16 cellular contexts compared by ENCODE assay signal in genomic region chr3:152083058-152083457, GRCh38.
"Had no signal": no experiment of that assay in that cellular context is flagged by ENCODE, and none has a peak within 500 bp of the region (broad histone marks: within the 10 kb centered on the region; RNA-seq: fewer than 3 reads in every experiment).

No MANE protein-coding gene starts in this region.

- H3K9ac ChIP-seq: parathyroid adenoma had no signal

- H3K9me3 ChIP-seq: heart right ventricle, thyroid gland had no signal

- H2AFZ ChIP-seq: parathyroid adenoma had no signal

- H3K4me1 Mint-ChIP-seq: activated naive CD4-positive, alpha-beta T cell treated with anti-CD3 and anti-CD28 coated beads, Interleukin-2, amount 10 ng/mL, durations not matched to agents 7 days and 5 days; nephron had no signal

- H3K79me2 ChIP-seq: parathyroid adenoma had no signal

- H3K4me1 ChIP-seq: heart right ventricle, parathyroid adenoma, thyroid gland had no signal

- H3K36me3 ChIP-seq: heart right ventricle, thyroid gland had no signal

- H3K27me3 ChIP-seq: heart right ventricle, thyroid gland had no signal

- H3K27ac ChIP-seq: coronary artery, heart right ventricle, parathyroid adenoma, thyroid gland had no signal

- DNase-seq: activated CD4-positive, alpha-beta T cell treated with anti-CD3 and anti-CD28 coated beads for 48 hours; activated CD8-positive, alpha-beta memory T cell treated with anti-CD3 and anti-CD28 coated beads, Interleukin-2, amount 50 U/mL, for 48 hours; activated CD8-positive, alpha-beta T cell treated with anti-CD3 and anti-CD28 coated beads, Interleukin-2, amount 10 ng/mL, durations not matched to agents 7 days and 5 days; activated naive CD4-positive, alpha-beta T cell treated with anti-CD3 and anti-CD28 coated beads, Interleukin-2, amount 10 ng/mL, durations not matched to agents 7 days and 5 days; central memory CD4-positive, alpha-beta T cell; effector CD8-positive, alpha-beta T cell; heart right ventricle; mesendoderm; stimulated activated CD4-positive, alpha-beta T cell treated with anti-CD3 and anti-CD28 coated beads, Interleukin-15, amount 100 ng/mL, for 24 hours; stimulated activated CD4-positive, alpha-beta T cell treated with anti-CD3 and anti-CD28 coated beads, Interleukin-4, amount 100 ng/mL, for 24 hours; T1000; thyroid gland had no signal

- ATAC-seq: activated CD8-positive, alpha-beta T cell treated with anti-CD3 and anti-CD28 coated beads, Interleukin-2, amount 10 ng/mL, durations not matched to agents 7 days and 5 days; heart right ventricle had no signal

- H3K4me3 ChIP-seq: coronary artery, heart right ventricle, thyroid gland had no signal

- H3K27ac Mint-ChIP-seq: activated CD8-positive, alpha-beta T cell treated with anti-CD3 and anti-CD28 coated beads, Interleukin-2, amount 10 ng/mL, durations not matched to agents 7 days and 5 days; activated naive CD4-positive, alpha-beta T cell treated with anti-CD3 and anti-CD28 coated beads, Interleukin-2, amount 10 ng/mL, durations not matched to agents 7 days and 5 days; activated T-helper 1 cell treated with anti-CD3 and anti-CD28 coated beads, Interleukin-12 subunit alpha, Interleukin-12 subunit beta, Interleukin-2, Interleukin-4 antibody, amounts not matched to agents 30 ng/mL and 10 ng/mL and 1 ng/mL, durations not matched to agents 14 hours and 24 hours and 36 hours; nephron had no signal

- H3K4me3 Mint-ChIP-seq: activated CD8-positive, alpha-beta T cell treated with anti-CD3 and anti-CD28 coated beads, Interleukin-2, amount 10 ng/mL, durations not matched to agents 7 days and 5 days; activated naive CD4-positive, alpha-beta T cell treated with anti-CD3 and anti-CD28 coated beads, Interleukin-2, amount 10 ng/mL, durations not matched to agents 7 days and 5 days; activated T-helper 1 cell treated with anti-CD3 and anti-CD28 coated beads, Interleukin-12 subunit alpha, Interleukin-12 subunit beta, Interleukin-2, Interleukin-4 antibody, amounts not matched to agents 30 ng/mL and 10 ng/mL and 1 ng/mL, durations not matched to agents 14 hours and 24 hours and 36 hours; nephron had no signal
